Comparison of ENCODE assay signal across 26 cellular contexts in genomic region chr2:71811726-71812125, GRCh38.
"Had no signal": no experiment of that assay in that cellular context is flagged by ENCODE, and none has a peak within 500 bp of the region (broad histone marks: within the 10 kb centered on the region; RNA-seq: fewer than 3 reads in every experiment).

No MANE protein-coding gene starts in this region.

- H3K9me3 Mint-ChIP-seq: mesothelial cell of epicardium; natural killer cell; nephron progenitor cell; stimulated activated naive CD8-positive, alpha-beta T cell treated with anti-CD3 and anti-CD28 coated beads, Interleukin-15, Interleukin-2, amounts not matched to agents 100 ng/mL and 50 ng/mL, for 24 hours; type B pancreatic cell had no signal

- H3K27ac ChIP-seq: left ventricle myocardium inferior, neural progenitor cell, neutrophil, ovary, spleen, suprapubic skin, tibial nerve, vagina had no signal

- H2AFZ ChIP-seq: neural progenitor cell had no signal

- H3K4me3 Mint-ChIP-seq: mesothelial cell of epicardium; naive B cell; natural killer cell; nephron progenitor cell; stimulated activated effector memory CD8-positive, alpha-beta T cell treated with anti-CD3 and anti-CD28 coated beads, Interleukin-12 subunit alpha, Interleukin-12 subunit beta, amount 100 ng/mL, for 72 hours; stimulated activated naive CD8-positive, alpha-beta T cell treated with anti-CD3 and anti-CD28 coated beads, Interleukin-15, Interleukin-2, amounts not matched to agents 100 ng/mL and 50 ng/mL, for 24 hours; type B pancreatic cell had no signal

- DNase-seq: hippocampal formation; kidney; left colon; left ventricle myocardium inferior; mesendoderm; naive B cell; natural killer cell; nephron progenitor cell; occipital lobe; ovary; right cardiac atrium; small intestine; spleen; stimulated activated CD4-positive, alpha-beta T cell treated with anti-CD3 and anti-CD28 coated beads, Interleukin-4, amount 100 ng/mL, for 24 hours; stimulated activated naive CD4-positive, alpha-beta T cell had no signal

- H3K4me3 ChIP-seq: left ventricle myocardium inferior, lung, neural progenitor cell, ovary, spleen, suprapubic skin, tibial nerve, vagina had no signal

- H3K4me1 ChIP-seq: neural progenitor cell, spleen, tibial nerve had no signal

- H3K4me2 ChIP-seq: neural progenitor cell had no signal

- H3K27me3 ChIP-seq: neural progenitor cell, ovary, spleen, suprapubic skin, tibial nerve, vagina had no signal

- H3K36me3 ChIP-seq: left ventricle myocardium inferior, neural progenitor cell, neutrophil, ovary, spleen, suprapubic skin, tibial nerve, vagina had no signal

- H3K9ac ChIP-seq: neural progenitor cell had no signal

- H3K27ac Mint-ChIP-seq: mesothelial cell of epicardium; natural killer cell; nephron progenitor cell; neural progenitor cell; progenitor cell of endocrine pancreas; stimulated activated effector memory CD8-positive, alpha-beta T cell treated with anti-CD3 and anti-CD28 coated beads, Interleukin-12 subunit alpha, Interleukin-12 subunit beta, amount 100 ng/mL, for 72 hours; stimulated activated naive CD8-positive, alpha-beta T cell treated with anti-CD3 and anti-CD28 coated beads, Interleukin-15, Interleukin-2, amounts not matched to agents 100 ng/mL and 50 ng/mL, for 24 hours; type B pancreatic cell had no signal

- H3K4me1 Mint-ChIP-seq: naive B cell; natural killer cell; neural progenitor cell; stimulated activated effector memory CD8-positive, alpha-beta T cell treated with anti-CD3 and anti-CD28 coated beads, Interleukin-12 subunit alpha, Interleukin-12 subunit beta, amount 100 ng/mL, for 72 hours had no signal

- H3K9me3 ChIP-seq: left ventricle myocardium inferior, neutrophil, ovary, spleen, suprapubic skin, tibial nerve, vagina had no signal

- H3K36me3 Mint-ChIP-seq: mesothelial cell of epicardium; naive B cell; natural killer cell; neural progenitor cell; stimulated activated effector memory CD8-positive, alpha-beta T cell treated with anti-CD3 and anti-CD28 coated beads, Interleukin-12 subunit alpha, Interleukin-12 subunit beta, amount 100 ng/mL, for 72 hours; type B pancreatic cell had no signal

- H3K27me3 Mint-ChIP-seq: stimulated activated naive CD8-positive, alpha-beta T cell treated with anti-CD3 and anti-CD28 coated beads, Interleukin-15, Interleukin-2, amounts not matched to agents 100 ng/mL and 50 ng/mL, for 24 hours had no signal
